9 cellular contexts compared by ENCODE assay signal in genomic region chr22:37632174-37633081, GRCh38. TPM values are rescaled to one million over a fixed set of nuclear protein-coding genes. Genes with fewer than 3 reads are reported as not detected.
DNase-seq lines count a peak whose midpoint lies in the region; TF ChIP-seq lines count a peak whose summit lies in the region.
"Had no signal": no experiment of that assay in that cellular context is flagged by ENCODE, and none has a peak within 500 bp of the region (broad histone marks: within the 10 kb centered on the region; RNA-seq: fewer than 3 reads in every experiment).

No MANE protein-coding gene starts in this region.

- no peaks in the 10 kb centered on the region for H3K79me2 ChIP-seq in GM23248 (ENCODE audit: insufficient read depth)

- H3F3A ChIP-seq in GM23248 (ENCODE audit: insufficient read depth), result peaks cover 6% of the 10 kb centered on the region; the same call in 1 of the 2 replicates

- H3K4me2 ChIP-seq in GM23248 (ENCODE audit: unreplicated experiment), result no peak overlapping the region

- H3K9me2 ChIP-seq in GM23248 (ENCODE audit: insufficient read depth), result no peaks in the 10 kb centered on the region

- 69 to 78% methylated on average over 5 to 14 of the region's 14 CpGs for WGBS in testis, 2 donors
- 80 to 92% methylated on average over 12 to 14 of the region's 14 CpGs for WGBS in GM23248 (ENCODE audit: low coverage in 1 of 2, low lambda C conversion rate in 2 of 2, missing lambda C conversion rate in 2 of 2), 2 experiments

- H3K27ac ChIP-seq in Peyer's patch (peak overlapping the region; percentile 74 to 98 (median 88)), left ventricle myocardium inferior (replicated peaks) (peak overlapping the region; percentile 88), testis (peak overlapping the region; percentile 16 to 82), GM23248 (no peak overlapping the region)
- H3K27ac ChIP-seq: 22Rv1 had no signal

- DNase-seq in NOMO-1 (lab: John Stamatoyannopoulos, UW; ENCODE audit: unreplicated experiment in 2 of 2) (peak; percentile 1 to 48), NOMO-1 treated with DMSO at 0.1 percent for 48 hours (lab: John Stamatoyannopoulos, UW; ENCODE audit: unreplicated experiment) (no peak), Peyer's patch (no peak), left ventricle myocardium inferior (no peak), testis (no peak), GM23248 (no peak), BE2C (no peak), AG20443 (ENCODE audit: low spot score) (no peak)

- peaks cover 0 to 43% (median 0%) of the 10 kb centered on the region in 3 donors for H3K36me3 ChIP-seq in Peyer's patch
- peaks cover 37% of the 10 kb centered on the region for H3K36me3 ChIP-seq in left ventricle myocardium inferior
- H3K36me3 ChIP-seq in testis (ENCODE audit: low read depth, missing control alignments), result no peaks in the 10 kb centered on the region
- H3K36me3 ChIP-seq in GM23248 (ENCODE audit: low read depth), result no peaks in the 10 kb centered on the region
- H3K36me3 ChIP-seq in BE2C, result no peaks in the 10 kb centered on the region; the same call in 1 of the 2 replicates

- TF ChIP-seq CTCF in Peyer's patch (IDR thresholded peaks at IDR 0.05) (no peak), left ventricle myocardium inferior (IDR thresholded peaks at IDR 0.05; ENCODE audit: borderline replicate concordance) (no peak), testis (IDR thresholded peaks at IDR 0.05) (no peak), BE2C (IDR thresholded peaks at IDR 0.05; ENCODE audit: low read depth, low read length) (no peak)

- H3K27me3 ChIP-seq in Peyer's patch, result no peaks in the 10 kb centered on the region
- H3K27me3 ChIP-seq in left ventricle myocardium inferior (ENCODE audit: low read depth), result no peaks in the 10 kb centered on the region
- H3K27me3 ChIP-seq in testis, result no peaks in the 10 kb centered on the region
- H3K27me3 ChIP-seq in GM23248 (replicated peaks; ENCODE audit: insufficient read depth), result no peaks in the 10 kb centered on the region
- no peaks in the 10 kb centered on the region for H3K27me3 ChIP-seq in BE2C

- intact Hi-C loops in left ventricle myocardium inferior (cut with micrococcal nuclease) (no loop called here), testis (cut with DNase I; ENCODE audit: low total_unique reads) (no loop called here)

- TF ChIP-seq POLR2A in Peyer's patch (IDR thresholded peaks at IDR 0.05) (no peak), testis (IDR thresholded peaks at IDR 0.05) (no peak)

- no peaks in the 10 kb centered on the region for H4K20me1 ChIP-seq in GM23248 (ENCODE audit: insufficient read depth)

- no peak overlapping the region for H2AFZ ChIP-seq in GM23248

- H3K9me3 ChIP-seq in Peyer's patch (no peaks in the 10 kb centered on the region), left ventricle myocardium inferior (replicated peaks) (no peaks in the 10 kb centered on the region), testis (no peaks in the 10 kb centered on the region), GM23248 (ENCODE audit: low read depth) (no peaks in the 10 kb centered on the region), BE2C (no peaks in the 10 kb centered on the region)

- H3K4me1 ChIP-seq in Peyer's patch (peaks cover 21 to 55% (median 48%) of the 10 kb centered on the region in 4 donors), left ventricle myocardium inferior (peaks cover 48% of the 10 kb centered on the region), testis (peaks cover 31% of the 10 kb centered on the region), GM23248 (ENCODE audit: insufficient read depth) (peaks cover 22% of the 10 kb centered on the region), BE2C (peaks cover 46% of the 10 kb centered on the region)

- H3K4me3 ChIP-seq in Peyer's patch (no peak overlapping the region), left ventricle myocardium inferior (no peak overlapping the region), testis (no peak overlapping the region), GM23248 (no peak overlapping the region), BE2C (ENCODE audit: low read depth, low read length) (no peak overlapping the region)

- in situ Hi-C loops in GM23248 (cut with MboI), result no loop called here

- H3K9ac ChIP-seq in GM23248, result no peak overlapping the region

RNA-seq across cellular contexts. Expression of gene SH3BP1, which starts 7.0 kb away (rescaled TPM):
- 100 to 1,000 TPM in 1 of 4 donors, 10 to 100 TPM in 3; 55.0 to 135 (median 71.8) TPM for total RNA-seq in Peyer's patch
- 2.5 TPM for total RNA-seq in left ventricle myocardium inferior
- total RNA-seq in testis, result 10 to 100 TPM; 15.7 to 23.6 TPM
- polyA plus RNA-seq in testis (ENCODE audit: insufficient read depth, low read depth, low replicate concordance), result 11.9 TPM
- total RNA-seq in GM23248 (2014; rRNA removed; shearing (Covaris generic)), result 2.4 and 9.9 TPM in 2 replicates
- 0.81 and 0.89 TPM in 2 replicates for polyA plus RNA-seq in GM23248 (2016; fragmentation: Nextera tagmentation; extraction: Ambion mirVana)
- 28.4 TPM for polyA plus RNA-seq in BE2C (2012; ENCODE audit: insufficient read depth, insufficient read length, low read depth)

RNA-seq across cellular contexts. Expression of gene GGA1, which starts 23.8 kb away (rescaled TPM):
- total RNA-seq in Peyer's patch (100 to 1,000 TPM in 3 of 4 donors, 10 to 100 TPM in 1; 67.1 to 189 (median 117) TPM), left ventricle myocardium inferior (27.5 TPM), testis (100 to 1,000 TPM; 274 to 359 TPM)
- polyA plus RNA-seq in testis (ENCODE audit: insufficient read depth, low read depth, low replicate concordance) (354 TPM), GM23248 (2016; fragmentation: Nextera tagmentation; extraction: Ambion mirVana) (29.7 and 29.9 TPM in 2 replicates)
- 29.7 and 36.9 TPM in 2 replicates for total RNA-seq in GM23248 (2014; rRNA removed; shearing (Covaris generic))
- polyA plus RNA-seq in BE2C (2012; ENCODE audit: insufficient read depth, insufficient read length, low read depth), result 131 TPM

RNA-seq across cellular contexts. Expression of gene PDXP, which starts 26.1 kb away (rescaled TPM):
- 100 to 1,000 TPM in 3 of 4 donors, 10 to 100 TPM in 1; 19.0 to 146 (median 111) TPM for total RNA-seq in Peyer's patch
- 23.9 TPM for total RNA-seq in left ventricle myocardium inferior
- 100 to 1,000 TPM in 1 of 2 donors, 10 to 100 TPM in 1; 95.7 to 117 TPM for total RNA-seq in testis
- 51.9 TPM for polyA plus RNA-seq in testis (ENCODE audit: insufficient read depth, low read depth, low replicate concordance)
- total RNA-seq in GM23248 (2014; rRNA removed; shearing (Covaris generic)), result 17.5 and 17.7 TPM in 2 replicates
- 1.9 and 2.1 TPM in 2 replicates for polyA plus RNA-seq in GM23248 (2016; fragmentation: Nextera tagmentation; extraction: Ambion mirVana)
- 229 TPM for polyA plus RNA-seq in BE2C (2012; ENCODE audit: insufficient read depth, insufficient read length, low read depth)

RNA-seq across cellular contexts. Expression of gene LGALS1, which starts 43.0 kb away (rescaled TPM):
- total RNA-seq in Peyer's patch, result 100 to 1,000 TPM in 1 of 4 donors, 10 to 100 TPM in 3; 44.8 to 352 (median 73.5) TPM
- 843 TPM for total RNA-seq in left ventricle myocardium inferior
- total RNA-seq in testis, result 100 to 1,000 TPM; 466 to 960 TPM
- 681 TPM for polyA plus RNA-seq in testis (ENCODE audit: insufficient read depth, low read depth, low replicate concordance)
- total RNA-seq in GM23248 (2014; rRNA removed; shearing (Covaris generic)), result 5,290 and 7,830 TPM in 2 replicates
- polyA plus RNA-seq in GM23248 (2016; fragmentation: Nextera tagmentation; extraction: Ambion mirVana), result 6,727 and 6,984 TPM in 2 replicates
- 282 TPM for polyA plus RNA-seq in BE2C (2012; ENCODE audit: insufficient read depth, insufficient read length, low read depth)

RNA-seq across cellular contexts. Expression of gene LGALS2, which starts 52.5 kb away (rescaled TPM):
- total RNA-seq in Peyer's patch (100 to 1,000 TPM in 2 of 4 donors, 10 to 100 TPM in 2; 19.8 to 190 (median 92.7) TPM), left ventricle myocardium inferior (not detected), testis (not detected)
- polyA plus RNA-seq in testis (ENCODE audit: insufficient read depth, low read depth, low replicate concordance) (8.1 TPM), GM23248 (2016; fragmentation: Nextera tagmentation; extraction: Ambion mirVana) (0.35 and 0.91 TPM in 2 replicates)
- not detected in 2 replicates for total RNA-seq in GM23248 (2014; rRNA removed; shearing (Covaris generic))
- not detected for polyA plus RNA-seq in BE2C (2012; ENCODE audit: insufficient read depth, insufficient read length, low read depth)

Comparison
In these comparisons a context has a peak if more than half of its experiments do, and no peak if none do; other contexts are left out.
1. DNase-seq: peak in NOMO-1 (2 of 2); none in NOMO-1 treated with DMSO at 0.1 percent for 48 hours (single experiment), Peyer's patch (0 of 3), left ventricle myocardium inferior (single experiment), testis (single experiment), GM23248 (single experiment), BE2C (single experiment) and AG20443 (single experiment).